ENCODE assay signal across 33 cellular contexts in the genomic region with DNA sequence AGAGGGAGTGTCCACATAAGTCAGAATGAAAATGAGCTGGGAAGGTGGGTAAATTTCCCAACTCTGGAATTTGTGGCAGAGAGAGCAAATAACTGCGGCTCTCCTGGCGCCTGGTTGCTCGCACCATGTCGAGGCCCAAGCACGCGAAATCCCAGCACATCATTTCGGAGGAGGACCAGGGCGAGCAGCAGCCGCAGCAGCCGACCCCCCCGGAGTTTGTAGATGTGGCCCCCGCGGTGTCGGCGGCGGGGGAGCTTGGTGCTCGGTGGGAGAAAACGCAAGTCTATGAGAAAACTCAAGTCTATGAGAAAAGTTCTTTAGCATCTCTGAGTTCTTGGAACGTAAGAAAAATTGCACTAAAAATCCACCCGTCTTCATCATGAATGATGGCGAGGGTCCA.
"Had no signal": no experiment of that assay in that cellular context is flagged by ENCODE, and none has a peak within 500 bp of the region (broad histone marks: within the 10 kb centered on the region; RNA-seq: fewer than 3 reads in every experiment).

No MANE protein-coding gene starts in this region.

- H3K27me3 ChIP-seq: MG63 had no signal

- H3K4me2 ChIP-seq: KMS-11 had no signal

- H3K9ac ChIP-seq: KMS-11 had no signal

- H3K4me3 ChIP-seq: MG63 had no signal

- H3K27ac ChIP-seq: KMS-11 had no signal

- DNase-seq: Karpas-422, Kasumi-1, MG63, MM.1S, MV-4-11, NCI-H1048, NCI-H1092, NCI-H1092 treated with DMSO at 0.1 percent for 48 hours, NCI-H1105, NCI-H1417, NCI-H1417 treated with DMSO at 0.1 percent for 48 hours, NCI-H1436, NCI-H1436 treated with DMSO at 0.1 percent for 48 hours, NCI-H146, NCI-H1694, NCI-H1694 treated with DMSO at 0.1 percent for 48 hours, NCI-H187, NCI-H187 treated with DMSO at 0.1 percent for 48 hours, NCI-H1930, NCI-H2029, NCI-H2029 treated with DMSO at 0.1 percent for 48 hours, NCI-H2081, NCI-H2081 treated with DMSO at 0.1 percent for 48 hours, NCI-H2107, NCI-H2171, NCI-H2171 treated with DMSO at 0.1 percent for 48 hours, NCI-H2227 treated with DMSO at 0.1 percent for 48 hours, NCI-H226, NCI-H345, NCI-H446, NCI-H446 treated with DMSO at 0.1 percent for 48 hours, NCI-H510A had no signal

- H3K9me3 ChIP-seq: MG63 had no signal

- H3K36me3 ChIP-seq: MG63 had no signal
